ENCODE assay signal across 1 cellular context in genomic region chr6:33589723-33590530, GRCh38.
TF ChIP-seq lines count a peak whose summit lies in the region.

No MANE protein-coding gene starts in this region.

TF ChIP-seq in IMR-90, 13 proteins besides CTCF, POLR2A, EP300 and RAD21:
- TF ChIP-seq CHD1 (IDR thresholded peaks at IDR 0.05; ENCODE audit: low read depth, low read length) (no peak), ELK1 (IDR thresholded peaks at IDR 0.05; ENCODE audit: borderline replicate concordance, low read depth, low read length) (no peak), SMC3 (IDR thresholded peaks at IDR 0.05; ENCODE audit: low read depth, low read length) (peak; percentile 86), BHLHE40 (IDR thresholded peaks at IDR 0.05; ENCODE audit: low read depth, low read length) (peak; percentile 33; the same call in 1 of the 2 replicates), FOS (IDR thresholded peaks at IDR 0.05; ENCODE audit: low read depth, low read length) (peak; percentile 89), MAZ (IDR thresholded peaks at IDR 0.05; ENCODE audit: borderline replicate concordance, low read depth, low read length) (peak; percentile 66; the same call in 1 of the 2 replicates), USF2 (IDR thresholded peaks at IDR 0.05; ENCODE audit: low read depth, low read length) (peak; percentile 66)
